In the genomic region with DNA sequence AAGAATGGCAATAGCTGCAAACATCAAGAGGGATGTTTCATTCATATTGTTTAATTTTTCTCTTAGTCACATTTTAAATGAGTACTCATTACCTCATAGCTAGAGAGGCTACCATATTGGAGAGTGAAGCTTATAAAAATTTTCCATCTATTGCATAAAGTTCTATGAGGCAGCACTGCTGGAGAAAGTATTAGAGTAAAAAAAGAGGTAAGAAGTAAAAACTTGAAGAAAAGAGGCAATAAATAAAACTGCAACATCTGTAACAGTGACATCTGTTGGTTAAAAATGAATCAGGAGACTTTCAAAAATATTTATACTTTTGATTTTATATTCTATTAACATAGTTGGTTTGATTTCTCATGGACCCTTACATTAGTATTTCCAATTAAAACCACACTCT, we compare ENCODE assay signal across 19 cellular contexts.
DNase-seq lines count a peak whose midpoint lies in the region; TF ChIP-seq lines count a peak whose summit lies in the region.
"Had no signal": no experiment of that assay in that cellular context is flagged by ENCODE, and none has a peak within 500 bp of the region (broad histone marks: within the 10 kb centered on the region; RNA-seq: fewer than 3 reads in every experiment).

No MANE protein-coding gene starts in this region.

- H3K4me1 ChIP-seq in effector memory CD4-positive, alpha-beta T cell (ENCODE audit: control insufficient read depth, insufficient read depth, low read length, poor library complexity, severe bottlenecking): no peaks in the 10 kb centered on the region
- H3K4me1 ChIP-seq: HAP-1, psoas muscle, thyroid gland had no signal

- no peaks in the 10 kb centered on the region for H3K9me3 Mint-ChIP-seq in mesothelial cell of epicardium
- H3K9me3 Mint-ChIP-seq: activated T-cell treated with anti-CD3 and anti-CD28 coated beads, Interleukin-2, amount 50 U/mL, for 4 hours had no signal

- no peaks in the 10 kb centered on the region for H3K27me3 ChIP-seq in effector memory CD4-positive, alpha-beta T cell (replicated peaks; ENCODE audit: control insufficient read depth, insufficient read depth, low read length, poor library complexity, severe bottlenecking)
- H3K27me3 ChIP-seq: thyroid gland had no signal

- no peak overlapping the region for H3K4me3 Mint-ChIP-seq in mesothelial cell of epicardium
- H3K4me3 Mint-ChIP-seq: activated naive CD4-positive, alpha-beta T cell treated with anti-CD3 and anti-CD28 coated beads, Interleukin-2, amount 50 U/mL, for 24 hours; activated T-cell treated with anti-CD3 and anti-CD28 coated beads, Interleukin-2, amount 50 U/mL, for 4 hours had no signal

- peaks cover 31% of the 10 kb centered on the region for H3K4me1 Mint-ChIP-seq in mesothelial cell of epicardium
- H3K4me1 Mint-ChIP-seq: activated naive CD4-positive, alpha-beta T cell treated with anti-CD3 and anti-CD28 coated beads, Interleukin-2, amount 50 U/mL, for 24 hours had no signal

- TF ChIP-seq CTCF in NB4 (IDR thresholded peaks at IDR 0.05; ENCODE audit: low read depth, low read length): no peak
- TF ChIP-seq CTCF in VCaP (conservative IDR thresholded peaks at IDR 0.05): peak; percentile 21; the same call in 1 of the 2 replicates
- no peak for TF ChIP-seq CTCF in mesothelial cell of epicardium (IDR thresholded peaks at IDR 0.05; ENCODE audit: unreplicated experiment)

- H3K27ac ChIP-seq in VCaP (no peak overlapping the region), caudate nucleus (ENCODE audit: low read depth, low read length) (no peak overlapping the region)
- H3K27ac ChIP-seq in effector memory CD4-positive, alpha-beta T cell (ENCODE audit: insufficient read depth, low read length, poor library complexity, severe bottlenecking): no peak overlapping the region
- H3K27ac ChIP-seq: KMS-11, psoas muscle, thyroid gland had no signal

- no peaks in the 10 kb centered on the region for H3K36me3 ChIP-seq in effector memory CD4-positive, alpha-beta T cell (ENCODE audit: control insufficient read depth, insufficient read depth, low read length)
- H3K36me3 ChIP-seq: HAP-1, thyroid gland had no signal

- no peaks in the 10 kb centered on the region for H3K27me3 Mint-ChIP-seq in mesothelial cell of epicardium (ENCODE audit: low read depth)

- no peaks in the 10 kb centered on the region for H3K36me3 Mint-ChIP-seq in mesothelial cell of epicardium
- H3K36me3 Mint-ChIP-seq: activated naive CD4-positive, alpha-beta T cell treated with anti-CD3 and anti-CD28 coated beads, Interleukin-2, amount 50 U/mL, for 24 hours had no signal

- DNase-seq in H4 (ENCODE audit: low spot score) (peak; percentile 28), NB4 (ENCODE audit: low read depth) (peak; percentile 10), mesothelial cell of epicardium (ENCODE audit: low spot score in 2 of 2, unreplicated experiment in 2 of 2) (no peak), caudate nucleus (lab: John Stamatoyannopoulos, UW) (no peak), iPS-NIHi11 (ENCODE audit: low spot score) (no peak)
- no peak for DNase-seq in effector memory CD4-positive, alpha-beta T cell
- DNase-seq: activated CD4-positive, CD25-positive, alpha-beta regulatory T cell; activated T-cell treated with anti-CD3 and anti-CD28 coated beads, Interleukin-2, amount 50 U/mL, for 4 hours; NCI-H1105 treated with DMSO at 0.1 percent for 48 hours; NCI-H2107; NCI-H510A treated with DMSO at 0.1 percent for 48 hours; psoas muscle; SHP77; stimulated activated naive CD4-positive, alpha-beta T cell treated with Interleukin-2 at 50 U/mL for 16 hours; thyroid gland had no signal

- H3K27ac Mint-ChIP-seq in mesothelial cell of epicardium: peak overlapping the region; percentile 43
- H3K27ac Mint-ChIP-seq: activated naive CD4-positive, alpha-beta T cell treated with anti-CD3 and anti-CD28 coated beads, Interleukin-2, amount 50 U/mL, for 24 hours had no signal

- H3K4me3 ChIP-seq in NB4 (ENCODE audit: low read depth, low read length): no peak overlapping the region
- H3K4me3 ChIP-seq in effector memory CD4-positive, alpha-beta T cell (ENCODE audit: insufficient read depth, low read depth, low read length, poor library complexity, severe bottlenecking): no peak overlapping the region
- H3K4me3 ChIP-seq: HAP-1, psoas muscle, thyroid gland had no signal

- TF ChIP-seq POLR2A in NB4 (IDR thresholded peaks at IDR 0.05; ENCODE audit: extremely low read depth, insufficient read length): no peak

- no peaks in the 10 kb centered on the region for H3K9me3 ChIP-seq in effector memory CD4-positive, alpha-beta T cell (ENCODE audit: control insufficient read depth, low read length)
- H3K9me3 ChIP-seq: HAP-1, psoas muscle, thyroid gland had no signal

Comparison
In these comparisons a context has a peak if more than half of its experiments do, and no peak if none do; other contexts are left out.
1. DNase-seq: peak in H4 (single experiment) and NB4 (single experiment); none in mesothelial cell of epicardium (0 of 2), caudate nucleus (0 of 61), iPS-NIHi11 (single experiment) and effector memory CD4-positive, alpha-beta T cell (0 of 3).